In the genomic region with DNA sequence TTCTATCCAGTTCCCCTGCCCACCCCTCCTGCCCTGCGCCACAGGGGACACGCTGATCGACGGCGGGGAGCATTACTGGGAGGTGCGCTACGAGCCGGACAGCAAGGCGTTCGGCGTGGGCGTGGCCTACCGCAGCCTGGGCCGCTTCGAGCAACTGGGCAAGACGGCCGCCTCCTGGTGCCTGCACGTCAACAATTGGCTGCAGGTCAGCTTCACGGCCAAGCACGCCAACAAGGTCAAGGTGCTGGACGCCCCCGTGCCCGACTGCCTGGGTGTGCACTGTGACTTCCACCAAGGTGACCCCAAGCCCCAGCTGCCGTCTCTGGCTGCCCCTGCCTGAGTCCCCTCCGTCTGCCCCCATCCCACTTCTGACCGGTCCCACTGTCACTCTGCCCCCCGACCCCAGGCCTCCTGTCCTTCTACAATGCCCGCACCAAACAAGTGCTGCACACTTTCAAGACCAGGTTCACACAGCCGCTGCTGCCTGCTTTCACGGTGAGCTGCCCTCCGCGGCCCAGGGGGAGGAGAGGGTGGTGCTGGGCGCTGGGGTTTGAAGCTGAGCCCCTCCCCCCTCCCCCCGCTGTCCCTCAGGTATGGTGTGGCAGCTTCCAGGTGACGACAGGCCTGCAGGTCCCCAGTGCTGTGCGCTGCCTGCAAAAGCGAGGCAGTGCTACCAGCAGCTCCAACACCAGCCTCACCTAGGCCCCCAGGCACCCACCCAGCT, we compare ENCODE assay signal across 1 cellular context.
TF ChIP-seq lines count a peak whose summit lies in the region.

No MANE protein-coding gene starts in this region.

TF ChIP-seq in IMR-90, 13 proteins besides CTCF, POLR2A, EP300 and RAD21:
- TF ChIP-seq, protein P1, sequence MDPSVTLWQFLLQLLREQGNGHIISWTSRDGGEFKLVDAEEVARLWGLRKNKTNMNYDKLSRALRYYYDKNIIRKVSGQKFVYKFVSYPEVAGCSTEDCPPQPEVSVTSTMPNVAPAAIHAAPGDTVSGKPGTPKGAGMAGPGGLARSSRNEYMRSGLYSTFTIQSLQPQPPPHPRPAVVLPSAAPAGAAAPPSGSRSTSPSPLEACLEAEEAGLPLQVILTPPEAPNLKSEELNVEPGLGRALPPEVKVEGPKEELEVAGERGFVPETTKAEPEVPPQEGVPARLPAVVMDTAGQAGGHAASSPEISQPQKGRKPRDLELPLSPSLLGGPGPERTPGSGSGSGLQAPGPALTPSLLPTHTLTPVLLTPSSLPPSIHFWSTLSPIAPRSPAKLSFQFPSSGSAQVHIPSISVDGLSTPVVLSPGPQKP (IDR thresholded peaks at IDR 0.05; ENCODE audit: borderline replicate concordance, low read depth, low read length) = no peak
- no peak for TF ChIP-seq MAFK (IDR thresholded peaks at IDR 0.05; ENCODE audit: low read depth, low read length)
- no peak for TF ChIP-seq MXI1 (IDR thresholded peaks at IDR 0.05; ENCODE audit: borderline replicate concordance, low read depth, low read length)
- TF ChIP-seq SMC3 (IDR thresholded peaks at IDR 0.05; ENCODE audit: low read depth, low read length) = no peak
- no peak for TF ChIP-seq RCOR1 (IDR thresholded peaks at IDR 0.05; ENCODE audit: insufficient replicate concordance, low read length)
